In the genomic region with DNA sequence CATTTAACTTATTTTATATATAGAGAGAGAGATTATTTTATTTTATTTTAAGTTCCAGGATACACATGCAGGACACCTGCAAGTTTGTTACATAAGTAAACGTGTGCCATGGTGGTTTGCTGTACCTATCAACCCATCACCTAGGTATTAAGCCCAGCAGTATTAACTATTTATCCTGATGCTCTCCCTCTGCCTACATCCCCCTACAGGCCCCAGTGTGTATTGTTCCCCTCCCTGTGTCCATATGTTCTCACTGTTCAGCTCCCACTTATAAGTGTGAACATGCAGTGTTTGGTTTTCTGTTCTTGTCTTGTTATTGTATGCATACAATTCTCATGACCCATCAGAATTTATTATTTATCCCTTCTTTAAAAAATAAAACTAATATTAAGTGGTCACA, we compare ENCODE assay signal across 12 cellular contexts. TPM values are rescaled to one million over a fixed set of nuclear protein-coding genes. Genes with fewer than 3 reads are reported as not detected.
A peak's percentile ranks its signal among the peaks of the same experiment; 100 is the strongest.
DNase-seq lines count a peak whose midpoint lies in the region; ATAC-seq and TF ChIP-seq lines count a peak whose summit lies in the region.
"Had no signal": no experiment of that assay in that cellular context is flagged by ENCODE, and none has a peak within 500 bp of the region (broad histone marks: within the 10 kb centered on the region; RNA-seq: fewer than 3 reads in every experiment).

No MANE protein-coding gene starts in this region.

- no peak overlapping the region for H3K27ac Mint-ChIP-seq in GM23338
- H3K27ac Mint-ChIP-seq: T-helper 2 cell treated with Interferon-gamma antibody and Interleukin-4, amounts not matched to agents 5 μg/mL and 100 μg/mL, for 36 hours had no signal

- H3K9ac ChIP-seq in KMS-11, result no peak overlapping the region

- DNase-seq in GM23338 (ENCODE audit: low spot score), result peak; percentile 48
- DNase-seq in kidney epithelial cell (ENCODE audit: low read depth), result no peak
- DNase-seq in lower lobe of right lung, result no peak
- DNase-seq in activated naive CD4-positive, alpha-beta T cell (lab: John Stamatoyannopoulos, UW), result no peak
- DNase-seq in stomach, result no peak
- DNase-seq: activated T-cell treated with anti-CD3 and anti-CD28 coated beads for 4 hours, hippocampal formation, mesendoderm, upper lobe of right lung had no signal

- H3K4me2 ChIP-seq in GM23338 (no peak overlapping the region), KMS-11 (no peak overlapping the region)

- H3K4me3 ChIP-seq in GM23338 (no peak overlapping the region), KMS-11 (IDR thresholded peaks at IDR 0.05; ENCODE audit: insufficient read depth, low read depth, low read length) (no peak overlapping the region), kidney epithelial cell (ENCODE audit: low read depth, low read length) (no peak overlapping the region), lower lobe of right lung (no peak overlapping the region), stomach (no peak overlapping the region)
- H3K4me3 ChIP-seq: upper lobe of right lung had no signal

- H3K9me3 ChIP-seq in lower lobe of right lung, result no peaks in the 10 kb centered on the region
- H3K9me3 ChIP-seq in stomach, result no peaks in the 10 kb centered on the region
- H3K9me3 ChIP-seq: upper lobe of right lung had no signal

- TF ChIP-seq EP300 in stomach (IDR thresholded peaks at IDR 0.05), result no peak

- no peak overlapping the region for H3K27ac ChIP-seq in GM23338 (ENCODE audit: low read depth)
- H3K27ac ChIP-seq in KMS-11, result no peak overlapping the region
- no peak overlapping the region for H3K27ac ChIP-seq in lower lobe of right lung
- H3K27ac ChIP-seq in stomach, result no peak overlapping the region
- H3K27ac ChIP-seq: upper lobe of right lung had no signal

- H2AFZ ChIP-seq in GM23338 (no peak overlapping the region), KMS-11 (ENCODE audit: low read depth) (no peak overlapping the region)

- no peaks in the 10 kb centered on the region for H3K27me3 Mint-ChIP-seq in GM23338 (ENCODE audit: insufficient read depth, low read depth, poor library complexity)

- no peaks in the 10 kb centered on the region for H3K4me1 Mint-ChIP-seq in GM23338

- TF ChIP-seq CTCF in GM23338 (conservative IDR thresholded peaks at IDR 0.05; ENCODE audit: low read depth in 2 of 2) (peak; percentile 31 to 42), KMS-11 (conservative IDR thresholded peaks at IDR 0.05; ENCODE audit: low read depth, low read length) (0 out of 2 replicates have a peak, but pooled peaks have one; percentile 13), kidney epithelial cell (IDR thresholded peaks at IDR 0.05; ENCODE audit: insufficient read depth, low read length, poor library complexity, severe bottlenecking) (peak; percentile 41), lower lobe of right lung (IDR thresholded peaks at IDR 0.05) (no peak), stomach (IDR thresholded peaks at IDR 0.05) (no peak)

- no peak overlapping the region for H3K4me3 Mint-ChIP-seq in GM23338
- H3K4me3 Mint-ChIP-seq: T-helper 2 cell treated with Interferon-gamma antibody and Interleukin-4, amounts not matched to agents 5 μg/mL and 100 μg/mL, for 36 hours had no signal

- H3K4me1 ChIP-seq in GM23338 (ENCODE audit: insufficient read depth) (no peaks in the 10 kb centered on the region), KMS-11 (ENCODE audit: low read depth, poor library complexity, severe bottlenecking) (no peaks in the 10 kb centered on the region), lower lobe of right lung (no peaks in the 10 kb centered on the region), stomach (peaks cover 0 to 6% (median 0%) of the 10 kb centered on the region in 4 donors)
- H3K4me1 ChIP-seq: upper lobe of right lung had no signal

- H3K9me2 ChIP-seq in GM23338 (ENCODE audit: insufficient read depth), result no peaks in the 10 kb centered on the region

- ATAC-seq in GM18502 (IDR thresholded peaks at IDR 0.05; ENCODE audit: poor library complexity, unreplicated experiment), result peak; percentile 73
- peak; percentile 75 for ATAC-seq in GM23338
- ATAC-seq in lower lobe of right lung, result no peak
- ATAC-seq: upper lobe of right lung had no signal

- no peaks in the 10 kb centered on the region for H3K79me2 ChIP-seq in GM23338 (replicated peaks; ENCODE audit: insufficient read depth)
- H3K79me2 ChIP-seq in KMS-11 (ENCODE audit: insufficient read depth, low read depth), result no peaks in the 10 kb centered on the region

- 75 to 86% (median 82%) methylated on average over 1 of the region's 1 CpG for WGBS in stomach, 5 donors

- no peaks in the 10 kb centered on the region for H3K27me3 ChIP-seq in GM23338 (ENCODE audit: insufficient read depth)
- no peaks in the 10 kb centered on the region for H3K27me3 ChIP-seq in KMS-11 (ENCODE audit: insufficient read depth, low read depth)
- H3K27me3 ChIP-seq in kidney epithelial cell (ENCODE audit: control insufficient read depth, insufficient read depth, low read length), result no peaks in the 10 kb centered on the region
- H3K27me3 ChIP-seq in lower lobe of right lung (ENCODE audit: low read depth), result no peaks in the 10 kb centered on the region
- no peaks in the 10 kb centered on the region for H3K27me3 ChIP-seq in stomach
- H3K27me3 ChIP-seq: upper lobe of right lung had no signal

- H3K36me3 Mint-ChIP-seq in GM23338 (ENCODE audit: low read depth), result no peaks in the 10 kb centered on the region

- H4K20me1 ChIP-seq in GM23338 (replicated peaks; ENCODE audit: insufficient read depth) (no peaks in the 10 kb centered on the region), KMS-11 (ENCODE audit: insufficient read depth) (no peaks in the 10 kb centered on the region)

- intact Hi-C loops in lower lobe of right lung (cut with DNase I), result no loop called here
- intact Hi-C loops in stomach (cut with DNase I; ENCODE audit: low total_unique reads), result no loop called here

- peaks cover 6% of the 10 kb centered on the region; the same call in 1 of the 3 replicates for H3K9me3 Mint-ChIP-seq in GM23338
- H3K9me3 Mint-ChIP-seq: T-helper 2 cell treated with Interferon-gamma antibody and Interleukin-4, amounts not matched to agents 5 μg/mL and 100 μg/mL, for 36 hours had no signal

- no peaks in the 10 kb centered on the region for H3K36me3 ChIP-seq in GM23338 (ENCODE audit: insufficient read depth)
- H3K36me3 ChIP-seq in KMS-11 (ENCODE audit: insufficient read depth), result no peaks in the 10 kb centered on the region
- no peaks in the 10 kb centered on the region for H3K36me3 ChIP-seq in kidney epithelial cell (ENCODE audit: control insufficient read depth, insufficient read depth, low read length)
- no peaks in the 10 kb centered on the region for H3K36me3 ChIP-seq in lower lobe of right lung
- H3K36me3 ChIP-seq in stomach, result no peaks in the 10 kb centered on the region
- H3K36me3 ChIP-seq: upper lobe of right lung had no signal

- no peaks in the 10 kb centered on the region for H3F3A ChIP-seq in GM23338 (replicated peaks; ENCODE audit: low read depth)

- no peak for TF ChIP-seq POLR2A in stomach (IDR thresholded peaks at IDR 0.05)

TF ChIP-seq in GM23338, 12 proteins besides CTCF, POLR2A, EP300 and RAD21 (continues in another document):
- no peak for TF ChIP-seq CREB1 (CRISPR knock-in tag; IDR thresholded peaks at IDR 0.05; ENCODE audit: low read depth)
- TF ChIP-seq, protein P1, sequence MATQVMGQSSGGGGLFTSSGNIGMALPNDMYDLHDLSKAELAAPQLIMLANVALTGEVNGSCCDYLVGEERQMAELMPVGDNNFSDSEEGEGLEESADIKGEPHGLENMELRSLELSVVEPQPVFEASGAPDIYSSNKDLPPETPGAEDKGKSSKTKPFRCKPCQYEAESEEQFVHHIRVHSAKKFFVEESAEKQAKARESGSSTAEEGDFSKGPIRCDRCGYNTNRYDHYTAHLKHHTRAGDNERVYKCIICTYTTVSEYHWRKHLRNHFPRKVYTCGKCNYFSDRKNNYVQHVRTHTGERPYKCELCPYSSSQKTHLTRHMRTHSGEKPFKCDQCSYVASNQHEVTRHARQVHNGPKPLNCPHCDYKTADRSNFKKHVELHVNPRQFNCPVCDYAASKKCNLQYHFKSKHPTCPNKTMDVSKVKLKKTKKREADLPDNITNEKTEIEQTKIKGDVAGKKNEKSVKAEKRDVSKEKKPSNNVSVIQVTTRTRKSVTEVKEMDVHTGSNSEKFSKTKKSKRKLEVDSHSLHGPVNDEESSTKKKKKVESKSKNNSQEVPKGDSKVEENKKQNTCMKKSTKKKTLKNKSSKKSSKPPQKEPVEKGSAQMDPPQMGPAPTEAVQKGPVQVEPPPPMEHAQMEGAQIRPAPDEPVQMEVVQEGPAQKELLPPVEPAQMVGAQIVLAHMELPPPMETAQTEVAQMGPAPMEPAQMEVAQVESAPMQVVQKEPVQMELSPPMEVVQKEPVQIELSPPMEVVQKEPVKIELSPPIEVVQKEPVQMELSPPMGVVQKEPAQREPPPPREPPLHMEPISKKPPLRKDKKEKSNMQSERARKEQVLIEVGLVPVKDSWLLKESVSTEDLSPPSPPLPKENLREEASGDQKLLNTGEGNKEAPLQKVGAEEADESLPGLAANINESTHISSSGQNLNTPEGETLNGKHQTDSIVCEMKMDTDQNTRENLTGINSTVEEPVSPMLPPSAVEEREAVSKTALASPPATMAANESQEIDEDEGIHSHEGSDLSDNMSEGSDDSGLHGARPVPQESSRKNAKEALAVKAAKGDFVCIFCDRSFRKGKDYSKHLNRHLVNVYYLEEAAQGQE (IDR thresholded peaks at IDR 0.05; ENCODE audit: unreplicated experiment), result no peak
- TF ChIP-seq NANOG (IDR thresholded peaks at IDR 0.05; ENCODE audit: borderline replicate concordance), result no peak
- TF ChIP-seq, protein P2, sequence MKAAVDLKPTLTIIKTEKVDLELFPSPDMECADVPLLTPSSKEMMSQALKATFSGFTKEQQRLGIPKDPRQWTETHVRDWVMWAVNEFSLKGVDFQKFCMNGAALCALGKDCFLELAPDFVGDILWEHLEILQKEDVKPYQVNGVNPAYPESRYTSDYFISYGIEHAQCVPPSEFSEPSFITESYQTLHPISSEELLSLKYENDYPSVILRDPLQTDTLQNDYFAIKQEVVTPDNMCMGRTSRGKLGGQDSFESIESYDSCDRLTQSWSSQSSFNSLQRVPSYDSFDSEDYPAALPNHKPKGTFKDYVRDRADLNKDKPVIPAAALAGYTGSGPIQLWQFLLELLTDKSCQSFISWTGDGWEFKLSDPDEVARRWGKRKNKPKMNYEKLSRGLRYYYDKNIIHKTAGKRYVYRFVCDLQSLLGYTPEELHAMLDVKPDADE (IDR thresholded peaks at IDR 0.05), result no peak
- TF ChIP-seq STAT1 (IDR thresholded peaks at IDR 0.05; ENCODE audit: unreplicated experiment), result no peak
- no peak for TF ChIP-seq JUNB (IDR thresholded peaks at IDR 0.05; ENCODE audit: unreplicated experiment)
- TF ChIP-seq POLR2AphosphoS5 (IDR thresholded peaks at IDR 0.05; ENCODE audit: low read depth), result no peak
- TF ChIP-seq ZNF114 (CRISPR knock-in tag; IDR thresholded peaks at IDR 0.05), result no peak
- no peak for TF ChIP-seq ZNF331 (CRISPR knock-in tag; IDR thresholded peaks at IDR 0.05; ENCODE audit: low read depth)
- TF ChIP-seq EZH2phosphoT487 (IDR thresholded peaks at IDR 0.05; ENCODE audit: unreplicated experiment), result no peak

RNA-seq across cellular contexts. Expression of a gene that starts 34.6 kb away (rescaled TPM):
- total RNA-seq in GM23338 (2014; rRNA removed; shearing (Covaris generic)), result 0.19 and 0.35 TPM in 2 replicates
- polyA plus RNA-seq in GM23338 (2016; fragmentation: Nextera tagmentation; extraction: Ambion mirVana) (0.70 and 0.91 TPM in 2 replicates), stomach (1 to 10 TPM in 1 of 3 donors, under 1 TPM in 2; 0.19 to 1.7 (median 0.53) TPM)
- total RNA-seq in kidney epithelial cell (0.07 and 0.17 TPM in 2 replicates), lower lobe of right lung (1.1 TPM), stomach (under 1 TPM in 1 of 5 donors, not detected in 4; 0.37 TPM)

Comparison
In these comparisons a context has a peak if more than half of its experiments do, and no peak if none do; other contexts are left out.
1. ATAC-seq: peak in GM18502 (single experiment) and GM23338 (single experiment); none in lower lobe of right lung (0 of 2).
2. CTCF ChIP-seq: peak in GM23338 (2 of 2), KMS-11 (single experiment) and kidney epithelial cell (single experiment); none in lower lobe of right lung (single experiment) and stomach (0 of 7).